In genomic region chr15:63950911-63951481, GRCh38 we compare ENCODE assay signal across 15 cellular contexts.
DNase-seq lines count a peak whose midpoint lies in the region; ATAC-seq, FAIRE-seq and TF ChIP-seq lines count a peak whose summit lies in the region.
"Had no signal": no experiment of that assay in that cellular context is flagged by ENCODE, and none has a peak within 500 bp of the region (broad histone marks: within the 10 kb centered on the region; RNA-seq: fewer than 3 reads in every experiment).

No MANE protein-coding gene starts in this region.

- H3K27me3 ChIP-seq in AG04450 (ENCODE audit: control insufficient read depth, insufficient read depth, low read length): peaks cover 6% of the 10 kb centered on the region
- no peaks in the 10 kb centered on the region for H3K27me3 ChIP-seq in bronchial epithelial cell (ENCODE audit: control insufficient read depth, insufficient read depth, low read length)
- H3K27me3 ChIP-seq: BLaER1 treated with 17β-estradiol and CSF1 and Interleukin-3, amounts not matched to agents 10 nM and 100 nM had no signal

- no peaks in the 10 kb centered on the region for H3K9me3 ChIP-seq in AG04450 (ENCODE audit: control insufficient read depth, insufficient read depth, low read length)

- H3K4me3 Mint-ChIP-seq in memory B cell: no peak overlapping the region
- H3K4me3 Mint-ChIP-seq: activated naive CD8-positive, alpha-beta T cell treated with anti-CD3 and anti-CD28 coated beads, Interleukin-2, amount 50 U/mL, for 24 hours had no signal

- FAIRE-seq in bronchial epithelial cell (lab: Jason Lieb, UNC): no peak

- no peak for ATAC-seq in memory B cell (ENCODE audit: low read depth)
- no peak for ATAC-seq in GM21515 (IDR thresholded peaks at IDR 0.05; ENCODE audit: unreplicated experiment)
- no peak for ATAC-seq in HG02884 (IDR thresholded peaks at IDR 0.05; ENCODE audit: unreplicated experiment)
- ATAC-seq: activated naive CD8-positive, alpha-beta T cell treated with anti-CD3 and anti-CD28 coated beads, Interleukin-2, amount 50 U/mL, for 24 hours had no signal

- no peak overlapping the region for H3K27ac ChIP-seq in AG04450 (ENCODE audit: low read depth, low read length)
- H3K27ac ChIP-seq: BLaER1 treated with 17β-estradiol and CSF1 and Interleukin-3, amounts not matched to agents 10 nM and 100 nM; HL-60 had no signal

- no peaks in the 10 kb centered on the region for H3K9me3 Mint-ChIP-seq in memory B cell
- H3K9me3 Mint-ChIP-seq: activated naive CD8-positive, alpha-beta T cell treated with anti-CD3 and anti-CD28 coated beads, Interleukin-2, amount 50 U/mL, for 24 hours had no signal

- H3K4me1 Mint-ChIP-seq in memory B cell: peaks cover 4% of the 10 kb centered on the region

- TF ChIP-seq CTCF in AG04450 (IDR thresholded peaks at IDR 0.05; ENCODE audit: low read depth, low read length) (no peak), bronchial epithelial cell (IDR thresholded peaks at IDR 0.05; ENCODE audit: insufficient read depth, low read length, severe bottlenecking) (no peak)

- H3K36me3 Mint-ChIP-seq in memory B cell: peaks cover 3% of the 10 kb centered on the region

- H3K4me3 ChIP-seq in AG04450 (ENCODE audit: low read depth, low read length) (no peak overlapping the region), bronchial epithelial cell (ENCODE audit: low read depth, low read length) (no peak overlapping the region)
- H3K4me3 ChIP-seq: BLaER1 treated with 17β-estradiol and CSF1 and Interleukin-3, amounts not matched to agents 10 nM and 100 nM; skin epidermis had no signal

- POLR2A ChIA-PET in AG04450 (lab: Yijun Ruan, JAX): no interaction called here

- H3K27ac Mint-ChIP-seq in memory B cell: peak overlapping the region; percentile 28
- H3K27ac Mint-ChIP-seq: activated naive CD8-positive, alpha-beta T cell treated with anti-CD3 and anti-CD28 coated beads, Interleukin-2, amount 50 U/mL, for 24 hours had no signal

- no peaks in the 10 kb centered on the region for H3K27me3 Mint-ChIP-seq in memory B cell
- H3K27me3 Mint-ChIP-seq: activated naive CD8-positive, alpha-beta T cell treated with anti-CD3 and anti-CD28 coated beads, Interleukin-2, amount 50 U/mL, for 24 hours had no signal

- DNase-seq in AG04450 (ENCODE audit: low read depth, low spot score): peak; percentile 48
- peak; percentile 49 for DNase-seq in HS-5 (ENCODE audit: low read depth)
- DNase-seq in bronchial epithelial cell (ENCODE audit: low read depth): peak; percentile 77
- no peak for DNase-seq in memory B cell (ENCODE audit: low spot score in 2 of 2)
- DNase-seq in NCI-H345 treated with DMSO at 0.1 percent for 48 hours (lab: John Stamatoyannopoulos, UW; ENCODE audit: unreplicated experiment): no peak
- DNase-seq in HUDEP-2 (lab: John Stamatoyannopoulos, UW; ENCODE audit: unreplicated experiment in 76 of 76): no peak
- DNase-seq: activated naive CD8-positive, alpha-beta T cell treated with anti-CD3 and anti-CD28 coated beads, Interleukin-2, amount 50 U/mL, for 24 hours; effector memory CD4-positive, alpha-beta T cell; NCI-H1048; NCI-H510A had no signal

- H3K36me3 ChIP-seq in bronchial epithelial cell (ENCODE audit: control insufficient read depth, insufficient read depth, low read length): no peaks in the 10 kb centered on the region
- H3K36me3 ChIP-seq: BLaER1 treated with 17β-estradiol and CSF1 and Interleukin-3, amounts not matched to agents 10 nM and 100 nM had no signal

- CTCF ChIA-PET in AG04450 (lab: Charles Lee): no interaction called here

Comparison
In these comparisons a context has a peak if more than half of its experiments do, and no peak if none do; other contexts are left out.
1. DNase-seq: peak in AG04450 (single experiment), HS-5 (single experiment) and bronchial epithelial cell (single experiment); none in memory B cell (0 of 2), NCI-H345 treated with DMSO at 0.1 percent for 48 hours (single experiment) and HUDEP-2 (0 of 76).